Comparison of ENCODE assay signal across 20 cellular contexts in the genomic region with DNA sequence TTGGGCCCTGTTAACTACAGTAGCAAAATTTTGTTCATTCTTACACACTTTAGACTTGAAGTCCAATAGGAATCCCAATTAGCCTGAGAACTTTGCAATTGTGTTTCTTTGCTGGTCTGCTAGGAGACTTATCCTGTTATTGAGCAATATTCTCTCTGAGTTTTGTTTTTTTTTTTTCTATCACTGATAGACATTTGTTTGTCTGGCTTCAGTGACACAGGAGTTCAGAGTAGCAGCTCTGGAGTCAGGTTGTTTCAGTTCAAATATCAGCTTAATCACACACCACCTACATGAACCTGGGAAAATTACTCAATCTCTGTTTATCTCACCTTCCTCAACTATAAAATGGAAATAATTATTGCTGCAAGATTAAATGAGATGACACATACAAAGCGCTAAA.
A peak's percentile ranks its signal among the peaks of the same experiment; 100 is the strongest.
DNase-seq lines count a peak whose midpoint lies in the region; ATAC-seq, FAIRE-seq and TF ChIP-seq lines count a peak whose summit lies in the region.
"Had no signal": no experiment of that assay in that cellular context is flagged by ENCODE, and none has a peak within 500 bp of the region (broad histone marks: within the 10 kb centered on the region; RNA-seq: fewer than 3 reads in every experiment).

No MANE protein-coding gene starts in this region.

- H3K9me3 ChIP-seq in liver (ENCODE audit: control insufficient read depth in 4 of 4, low read length in 3 of 4) (no peaks in the 10 kb centered on the region), small intestine (ENCODE audit: control insufficient read depth, low read depth) (peaks cover 1% of the 10 kb centered on the region)
- H3K9me3 ChIP-seq: A549; BLaER1 treated with 17β-estradiol and CSF1 and Interleukin-3, amounts not matched to agents 10 nM and 100 nM; Caco-2 had no signal

- 43% methylated on average over 1 of the region's 1 CpG for WGBS in liver
- WGBS in small intestine, 3 donors: 44 to 80% (median 45%) methylated on average over 1 of the region's 1 CpG

- no peak overlapping the region for H3K9ac ChIP-seq in liver (ENCODE audit: low read depth in 1 of 2, low read length in 2 of 2)
- H3K9ac ChIP-seq: BLaER1 treated with 17β-estradiol and CSF1 and Interleukin-3, amounts not matched to agents 10 nM and 100 nM had no signal

- TF ChIP-seq RAD21 in liver (IDR thresholded peaks at IDR 0.05): peak in 1 of 2 donors; percentile 42

- TF ChIP-seq CTCF in liver (IDR thresholded peaks at IDR 0.05; ENCODE audit: low read depth, low read length, missing input control): no peak

- no peak for FAIRE-seq in small intestine (lab: Jason Lieb, UNC)
- FAIRE-seq: A549, D721Med, G401.6, GM12891, GM19239 had no signal

- no peak overlapping the region for H3K4me3 ChIP-seq in liver (ENCODE audit: low read depth in 1 of 3, low read length in 3 of 3)
- no peak overlapping the region for H3K4me3 ChIP-seq in small intestine (ENCODE audit: low read depth in 1 of 2, low read length in 2 of 2)
- H3K4me3 ChIP-seq: A549; BLaER1 treated with 17β-estradiol and CSF1 and Interleukin-3, amounts not matched to agents 10 nM and 100 nM had no signal

- H3K27ac ChIP-seq in liver (ENCODE audit: low read depth in 1 of 2, low read length in 2 of 2) (peak overlapping the region; percentile 37 to 56), small intestine (ENCODE audit: low read depth in 1 of 2, low read length in 1 of 2) (no peak overlapping the region)
- H3K27ac ChIP-seq: 22Rv1; A549; BLaER1 treated with 17β-estradiol and CSF1 and Interleukin-3, amounts not matched to agents 10 nM and 100 nM; C4-2B had no signal

- no peak for DNase-seq in left lobe of liver (ENCODE audit: low spot score)
- DNase-seq in small intestine: peak; percentile 42
- DNase-seq in dedifferentiated amniotic fluid mesenchymal stem cell (ENCODE audit: extremely low spot score): no peak
- no peak for DNase-seq in HT-29 (ENCODE audit: low spot score)
- DNase-seq: AML-193; Caco-2; Calu3; CD4-positive, alpha-beta T cell; CD8-positive, alpha-beta T cell; DMS79 treated with DMSO at 0.1 percent for 48 hours; GF-D8 had no signal

- H3K36me3 ChIP-seq in liver (ENCODE audit: control insufficient read depth in 4 of 4, insufficient read depth in 3 of 4, low read depth in 1 of 4, low read length in 3 of 4) (no peaks in the 10 kb centered on the region), small intestine (ENCODE audit: control insufficient read depth in 2 of 2, insufficient read depth in 2 of 2, low read length in 2 of 2) (no peaks in the 10 kb centered on the region)
- H3K36me3 ChIP-seq: BLaER1 treated with 17β-estradiol and CSF1 and Interleukin-3, amounts not matched to agents 10 nM and 100 nM had no signal

- no peaks in the 10 kb centered on the region for H3K27me3 ChIP-seq in liver (ENCODE audit: control insufficient read depth in 4 of 4, insufficient read depth in 4 of 4, low read length in 3 of 4)
- H3K27me3 ChIP-seq in small intestine (ENCODE audit: control insufficient read depth in 2 of 2, insufficient read depth in 2 of 2, low read length in 2 of 2): no peaks in the 10 kb centered on the region
- H3K27me3 ChIP-seq: BLaER1 treated with 17β-estradiol and CSF1 and Interleukin-3, amounts not matched to agents 10 nM and 100 nM had no signal

- peak; percentile 97 for ATAC-seq in left lobe of liver
- ATAC-seq: A549; CD8-positive, alpha-beta T cell had no signal

- peaks cover 2 to 12% (median 9%) of the 10 kb centered on the region in 4 donors for H3K4me1 ChIP-seq in liver (ENCODE audit: control insufficient read depth in 4 of 4, insufficient read depth in 4 of 4, low read length in 3 of 4)
- no peaks in the 10 kb centered on the region for H3K4me1 ChIP-seq in small intestine (ENCODE audit: control insufficient read depth in 2 of 2, insufficient read depth in 1 of 2, low read depth in 1 of 2, low read length in 1 of 2)
- H3K4me1 ChIP-seq: A549, Caco-2 had no signal

TF ChIP-seq in liver, 16 proteins besides CTCF, POLR2A, EP300 and RAD21:
- no peak for TF ChIP-seq HNF4G (IDR thresholded peaks at IDR 0.05)
- TF ChIP-seq REST (IDR thresholded peaks at IDR 0.05): no peak
- TF ChIP-seq EGR1 (IDR thresholded peaks at IDR 0.05; ENCODE audit: low read depth in 2 of 2): peak in 1 of 2 donors; percentile 48
- TF ChIP-seq, protein P1, sequence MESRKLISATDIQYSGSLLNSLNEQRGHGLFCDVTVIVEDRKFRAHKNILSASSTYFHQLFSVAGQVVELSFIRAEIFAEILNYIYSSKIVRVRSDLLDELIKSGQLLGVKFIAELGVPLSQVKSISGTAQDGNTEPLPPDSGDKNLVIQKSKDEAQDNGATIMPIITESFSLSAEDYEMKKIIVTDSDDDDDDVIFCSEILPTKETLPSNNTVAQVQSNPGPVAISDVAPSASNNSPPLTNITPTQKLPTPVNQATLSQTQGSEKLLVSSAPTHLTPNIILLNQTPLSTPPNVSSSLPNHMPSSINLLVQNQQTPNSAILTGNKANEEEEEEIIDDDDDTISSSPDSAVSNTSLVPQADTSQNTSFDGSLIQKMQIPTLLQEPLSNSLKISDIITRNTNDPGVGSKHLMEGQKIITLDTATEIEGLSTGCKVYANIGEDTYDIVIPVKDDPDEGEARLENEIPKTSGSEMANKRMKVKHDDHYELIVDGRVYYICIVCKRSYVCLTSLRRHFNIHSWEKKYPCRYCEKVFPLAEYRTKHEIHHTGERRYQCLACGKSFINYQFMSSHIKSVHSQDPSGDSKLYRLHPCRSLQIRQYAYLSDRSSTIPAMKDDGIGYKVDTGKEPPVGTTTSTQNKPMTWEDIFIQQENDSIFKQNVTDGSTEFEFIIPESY (IDR thresholded peaks at IDR 0.05): peak; percentile 53
- TF ChIP-seq TAF1 (conservative IDR thresholded peaks at IDR 0.05): no peak
- peak; percentile 26 for TF ChIP-seq FOXA2 (IDR thresholded peaks at IDR 0.05)
- TF ChIP-seq JUND (IDR thresholded peaks at IDR 0.05): peak in 1 of 2 donors; percentile 59
- peak; percentile 41 to 80 for TF ChIP-seq HNF4A (conservative IDR thresholded peaks at IDR 0.05)
- TF ChIP-seq RXRA (IDR thresholded peaks at IDR 0.05): peak; percentile 75 to 90
- TF ChIP-seq NR2F2 (IDR thresholded peaks at IDR 0.05): no peak
- peak; percentile 28 for TF ChIP-seq SP1 (IDR thresholded peaks at IDR 0.05)
- TF ChIP-seq, protein P2, sequence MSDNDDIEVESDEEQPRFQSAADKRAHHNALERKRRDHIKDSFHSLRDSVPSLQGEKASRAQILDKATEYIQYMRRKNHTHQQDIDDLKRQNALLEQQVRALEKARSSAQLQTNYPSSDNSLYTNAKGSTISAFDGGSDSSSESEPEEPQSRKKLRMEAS (IDR thresholded peaks at IDR 0.05): peak; percentile 43
- TF ChIP-seq YY1 (IDR thresholded peaks at IDR 0.05): peak; percentile 31
- peak; percentile 19 for TF ChIP-seq FOXA1 (IDR thresholded peaks at IDR 0.05)

Comparison
In these comparisons a context has a peak if more than half of its experiments do, and no peak if none do; other contexts are left out.
1. H3K27ac ChIP-seq: peak in liver (2 of 2); none in small intestine (0 of 2).